Comparison of ENCODE assay signal across 8 cellular contexts in genomic region chr9:137295313-137296213, GRCh38. TPM values are rescaled to one million over a fixed set of nuclear protein-coding genes. Genes with fewer than 3 reads are reported as not detected.
DNase-seq lines count a peak whose midpoint lies in the region; ATAC-seq and TF ChIP-seq lines count a peak whose summit lies in the region.

No MANE protein-coding gene starts in this region.

- H3K4me3 ChIP-seq in fibroblast of lung (replicated peaks in 1 of 4; ENCODE audit: control extremely low read depth in 1 of 4, insufficient read depth in 1 of 4, low read depth in 3 of 4, low read length in 4 of 4) (no peak overlapping the region), ovary (peak overlapping the region; percentile 16)

- H3K36me3 ChIP-seq in fibroblast of lung (ENCODE audit: control insufficient read depth, insufficient read depth, low read length) (no peaks in the 10 kb centered on the region), ovary (no peaks in the 10 kb centered on the region)

- peak overlapping the region; percentile 35 for H3K4me2 ChIP-seq in fibroblast of lung (ENCODE audit: extremely low read depth, insufficient read depth, low read length)

- H2AFZ ChIP-seq in fibroblast of lung (ENCODE audit: low read length), result no peak overlapping the region

- no peaks in the 10 kb centered on the region for H4K20me1 ChIP-seq in fibroblast of lung (ENCODE audit: control insufficient read depth, extremely low read depth, insufficient read depth, low read length)

- ATAC-seq in HG03565 (IDR thresholded peaks at IDR 0.05; ENCODE audit: unreplicated experiment), result no peak

- intact Hi-C loops in ovary (cut with DNase I), result loop anchor here (5.0 to 10.0 kb wide), 4 partner anchors 112 to 229 kb away; partner anchors contain the start of gene ENTPD8 (in 1 of the 4)

- 1 to 2% (median 1%) methylated on average over 18 to 120 of the region's 120 CpGs for WGBS in ovary, 3 donors

- no peak for TF ChIP-seq POLR2A in ovary (IDR thresholded peaks at IDR 0.05)

- no peaks in the 10 kb centered on the region for H3K9me3 ChIP-seq in fibroblast of lung (ENCODE audit: control insufficient read depth, insufficient read depth, low read depth, low read length)
- H3K9me3 ChIP-seq in ovary, result no peaks in the 10 kb centered on the region

- TF ChIP-seq EP300 in Ishikawa (IDR thresholded peaks at IDR 0.05; ENCODE audit: borderline replicate concordance), result no peak
- TF ChIP-seq EP300 in ovary (IDR thresholded peaks at IDR 0.05), result no peak

- DNase-seq in NCI-H146 (lab: John Stamatoyannopoulos, UW) (peak; percentile 24), NCI-H146 treated with DMSO at 0.1 percent for 48 hours (lab: John Stamatoyannopoulos, UW; ENCODE audit: unreplicated experiment) (no peak), fibroblast of lung (ENCODE audit: low read depth in 2 of 2) (no peak), ovary (peak in 2 of 5 donors; percentile 37 to 58), amniotic stem cell (lab: John Stamatoyannopoulos, UW) (no peak)
- DNase-seq in activated T-cell treated with anti-CD3 and anti-CD28 coated beads, Interleukin-2, amount 50 U/mL, for 1 hour, result peak; percentile 72

- no peak overlapping the region for H3K27ac ChIP-seq in fibroblast of lung (ENCODE audit: insufficient read depth, low read length)
- H3K27ac ChIP-seq in ovary, result no peak overlapping the region

- no peak overlapping the region for H3K9ac ChIP-seq in fibroblast of lung (ENCODE audit: insufficient read depth, low read length)

- H3K27me3 ChIP-seq in fibroblast of lung (ENCODE audit: control insufficient read depth, insufficient read depth, low read length) (peaks cover 28% of the 10 kb centered on the region), ovary (peaks cover 8% of the 10 kb centered on the region)

- H3K4me1 ChIP-seq in fibroblast of lung (ENCODE audit: control insufficient read depth, extremely low read depth, insufficient read depth, low read length), result peaks cover 10% of the 10 kb centered on the region
- H3K4me1 ChIP-seq in ovary (ENCODE audit: insufficient read depth), result peaks cover 5% of the 10 kb centered on the region

- peak; percentile 4 to 22 for TF ChIP-seq CTCF in fibroblast of lung (conservative IDR thresholded peaks at IDR 0.05 in 1 of 2, IDR thresholded peaks at IDR 0.05 in 1 of 2; ENCODE audit: low read depth in 1 of 2, low read length in 2 of 2)
- TF ChIP-seq CTCF in ovary (IDR thresholded peaks at IDR 0.05), result peak in 2 of 3 donors; percentile 66 to 71

- H3K79me2 ChIP-seq in fibroblast of lung (ENCODE audit: control insufficient read depth, insufficient read depth, low read length), result no peaks in the 10 kb centered on the region

- TF ChIP-seq RAD21 in Ishikawa (IDR thresholded peaks at IDR 0.05; ENCODE audit: low read depth), result peak; percentile 65; the same call in 1 of the 2 replicates

TF ChIP-seq in Ishikawa, 13 proteins besides CTCF, POLR2A, EP300 and RAD21:
- TF ChIP-seq REST (IDR thresholded peaks at IDR 0.05; ENCODE audit: low read depth), result no peak
- no peak for TF ChIP-seq CREB1 (IDR thresholded peaks at IDR 0.05; ENCODE audit: low read depth)
- no peak for TF ChIP-seq EGR1 (IDR thresholded peaks at IDR 0.05)
- no peak for TF ChIP-seq USF1 (IDR thresholded peaks at IDR 0.05)
- no peak for TF ChIP-seq TEAD4 (IDR thresholded peaks at IDR 0.05)
- TF ChIP-seq FOXM1 (IDR thresholded peaks at IDR 0.05; ENCODE audit: borderline replicate concordance, low read depth), result no peak
- no peak for TF ChIP-seq TAF1 (IDR thresholded peaks at IDR 0.05; ENCODE audit: low read depth)
- no peak for TF ChIP-seq CEBPB (IDR thresholded peaks at IDR 0.05)
- no peak for TF ChIP-seq NFIC (IDR thresholded peaks at IDR 0.05)
- TF ChIP-seq MAX (IDR thresholded peaks at IDR 0.05), result peak; percentile 50; the same call in 1 of the 2 replicates
- no peak for TF ChIP-seq YY1 (IDR thresholded peaks at IDR 0.05; ENCODE audit: low read depth)
- peak; percentile 46; the same call in 1 of the 2 replicates for TF ChIP-seq ZBTB7A (IDR thresholded peaks at IDR 0.05; ENCODE audit: low read depth)
- TF ChIP-seq TCF12 (IDR thresholded peaks at IDR 0.05; ENCODE audit: low read depth), result no peak

RNA-seq across cellular contexts. Expression of gene NRARP, which starts 6.5 kb away (rescaled TPM):
- total RNA-seq in fibroblast of lung, result under 0.01 TPM in 1 of 2 replicates, not detected in the other
- 0.07 TPM in 2 replicates for polyA plus RNA-seq in fibroblast of lung
- polyA plus RNA-seq in fibroblast of lung (2012), result 0.07 and 0.10 TPM in 2 replicates
- polyA minus RNA-seq in fibroblast of lung (ENCODE audit: low replicate concordance), result not detected in 2 replicates
- 10 to 100 TPM in 1 of 7 donors, 1 to 10 TPM in 6; 1.3 to 13.8 (median 4.6) TPM for total RNA-seq in ovary
- polyA plus RNA-seq in ovary, result 1 to 10 TPM; 2.6 to 3.4 TPM

RNA-seq across cellular contexts. Expression of gene TOR4A, which starts 18.0 kb away (rescaled TPM):
- total RNA-seq in fibroblast of lung (12.6 and 22.1 TPM in 2 replicates), ovary (10 to 100 TPM in 4 of 7 donors, 1 to 10 TPM in 3; 6.4 to 16.3 (median 11.2) TPM)
- polyA plus RNA-seq in fibroblast of lung (3.3 and 11.3 TPM in 2 replicates), ovary (1 to 10 TPM in 1 of 2 donors, under 1 TPM in 1; 0.85 to 5.3 TPM)
- polyA plus RNA-seq in fibroblast of lung (2012), result 5.7 and 24.5 TPM in 2 replicates
- 8.6 and 25.1 TPM in 2 replicates for polyA minus RNA-seq in fibroblast of lung (ENCODE audit: low replicate concordance)

RNA-seq across cellular contexts. Expression of gene NELFB, which starts 40.4 kb away (rescaled TPM):
- total RNA-seq in fibroblast of lung, result 40.6 and 50.0 TPM in 2 replicates
- 23.5 and 32.7 TPM in 2 replicates for polyA plus RNA-seq in fibroblast of lung
- polyA plus RNA-seq in fibroblast of lung (2012), result 37.9 and 59.3 TPM in 2 replicates
- 19.7 and 34.2 TPM in 2 replicates for polyA minus RNA-seq in fibroblast of lung (ENCODE audit: low replicate concordance)
- 10 to 100 TPM; 20.3 to 56.6 (median 44.5) TPM for total RNA-seq in ovary
- polyA plus RNA-seq in ovary, result 10 to 100 TPM; 10.9 to 50.8 TPM

RNA-seq across cellular contexts. Expression of gene STPG3, which starts 44.5 kb away (rescaled TPM):
- not detected in 2 replicates for total RNA-seq in fibroblast of lung
- polyA plus RNA-seq in fibroblast of lung, result not detected in 2 replicates
- not detected in 2 replicates for polyA plus RNA-seq in fibroblast of lung (2012)
- polyA minus RNA-seq in fibroblast of lung (ENCODE audit: low replicate concordance), result not detected in 2 replicates
- total RNA-seq in ovary, result not detected
- not detected for polyA plus RNA-seq in ovary

RNA-seq across cellular contexts. Expression of gene TUBB4B, which starts 54.5 kb away (rescaled TPM):
- total RNA-seq in fibroblast of lung (106 and 111 TPM in 2 replicates), ovary (100 to 1,000 TPM in 6 of 7 donors, 10 to 100 TPM in 1; 88.0 to 234 (median 175) TPM)
- polyA plus RNA-seq in fibroblast of lung (332 and 663 TPM in 2 replicates), ovary (10 to 100 TPM; 62.8 to 88.6 TPM)
- 417 and 877 TPM in 2 replicates for polyA plus RNA-seq in fibroblast of lung (2012)
- polyA minus RNA-seq in fibroblast of lung (ENCODE audit: low replicate concordance), result 443 and 880 TPM in 2 replicates

Comparison
In these comparisons a context has a peak if more than half of its experiments do, and no peak if none do; other contexts are left out.
1. DNase-seq: peak in NCI-H146 (single experiment) and activated T-cell treated with anti-CD3 and anti-CD28 coated beads, Interleukin-2, amount 50 U/mL, for 1 hour (single experiment); none in NCI-H146 treated with DMSO at 0.1 percent for 48 hours (single experiment), fibroblast of lung (0 of 2) and amniotic stem cell (single experiment).